Comparison of ENCODE assay signal across 1 cellular context in genomic region chr2:97995026-97995733, GRCh38.
TF ChIP-seq lines count a peak whose summit lies in the region.

No MANE protein-coding gene starts in this region.

TF ChIP-seq in GM23338, 12 proteins besides CTCF, POLR2A, EP300 and RAD21 (continued from another document):
- TF ChIP-seq ZNF462 (CRISPR knock-in tag; IDR thresholded peaks at IDR 0.05) (no peak), JUNB (IDR thresholded peaks at IDR 0.05; ENCODE audit: unreplicated experiment) (no peak), ETS1 (IDR thresholded peaks at IDR 0.05) (no peak), NANOG (IDR thresholded peaks at IDR 0.05; ENCODE audit: borderline replicate concordance) (no peak)
